In genomic region chr19:58386166-58386575, GRCh38 we compare ENCODE assay signal across 8 cellular contexts. TPM values are rescaled to one million over a fixed set of nuclear protein-coding genes. Genes with fewer than 3 reads are reported as not detected.
DNase-seq lines count a peak whose midpoint lies in the region; TF ChIP-seq lines count a peak whose summit lies in the region.

No MANE protein-coding gene starts in this region.

- peaks cover 34% of the 10 kb centered on the region for H3K36me3 ChIP-seq in mesodermal cell (ENCODE audit: control insufficient read depth, insufficient read depth, low read length)

- peak overlapping the region; percentile 100 for H3K4me3 ChIP-seq in Jurkat, Clone E6-1 (ENCODE audit: low read length)
- H3K4me3 ChIP-seq in cardiac fibroblast (replicated peaks in 1 of 2; ENCODE audit: low read depth in 2 of 2, low read length in 2 of 2): peak overlapping the region; percentile 79 to 87
- peak overlapping the region; percentile 81 for H3K4me3 ChIP-seq in mesodermal cell (ENCODE audit: extremely low read depth, insufficient read depth, low read length, poor library complexity, severe bottlenecking)

- H3K27me3 Mint-ChIP-seq in activated CD4-positive, alpha-beta T cell treated with anti-CD3 and anti-CD28 coated beads, Interleukin-2, amount 10 ng/mL, durations not matched to agents 7 days and 5 days: no peaks in the 10 kb centered on the region

- CTCF ChIA-PET in activated CD4-positive, alpha-beta T cell treated with anti-CD3 and anti-CD28 coated beads, Interleukin-2, amount 10 ng/mL, durations not matched to agents 7 days and 5 days (lab: Charles Lee): no interaction called here

- H3K27ac Mint-ChIP-seq in activated CD4-positive, alpha-beta T cell treated with anti-CD3 and anti-CD28 coated beads, Interleukin-2, amount 10 ng/mL, durations not matched to agents 7 days and 5 days: peak overlapping the region; percentile 99

- peaks cover 53% of the 10 kb centered on the region for H3K4me1 Mint-ChIP-seq in activated CD4-positive, alpha-beta T cell treated with anti-CD3 and anti-CD28 coated beads, Interleukin-2, amount 10 ng/mL, durations not matched to agents 7 days and 5 days

- peak overlapping the region; percentile 97 for H3K4me3 Mint-ChIP-seq in activated CD4-positive, alpha-beta T cell treated with anti-CD3 and anti-CD28 coated beads, Interleukin-2, amount 10 ng/mL, durations not matched to agents 7 days and 5 days

- no peaks in the 10 kb centered on the region for H3K9me3 ChIP-seq in mesodermal cell (ENCODE audit: control insufficient read depth, low read length)

- peak overlapping the region; percentile 98 for H3K27ac ChIP-seq in mesodermal cell (ENCODE audit: low read depth, low read length, severe bottlenecking)

- H3K4me1 ChIP-seq in mesodermal cell (ENCODE audit: control insufficient read depth, insufficient read depth, low read length, poor library complexity, severe bottlenecking): peaks cover 27% of the 10 kb centered on the region

- TF ChIP-seq CTCF in cardiac fibroblast (IDR thresholded peaks at IDR 0.05; ENCODE audit: low read depth, low read length): no peak

- H3K36me3 Mint-ChIP-seq in activated CD4-positive, alpha-beta T cell treated with anti-CD3 and anti-CD28 coated beads, Interleukin-2, amount 10 ng/mL, durations not matched to agents 7 days and 5 days (ENCODE audit: low read depth): peaks cover 28% of the 10 kb centered on the region

- no peaks in the 10 kb centered on the region for H3K9me3 Mint-ChIP-seq in activated CD4-positive, alpha-beta T cell treated with anti-CD3 and anti-CD28 coated beads, Interleukin-2, amount 10 ng/mL, durations not matched to agents 7 days and 5 days

- POLR2A ChIA-PET in activated CD4-positive, alpha-beta T cell treated with anti-CD3 and anti-CD28 coated beads, Interleukin-2, amount 10 ng/mL, durations not matched to agents 7 days and 5 days (lab: Charles Lee): no interaction called here

- no peak for DNase-seq in activated CD4-positive, alpha-beta T cell treated with anti-CD3 and anti-CD28 coated beads, Interleukin-2, amount 10 ng/mL, durations not matched to agents 7 days and 5 days
- no peak for DNase-seq in activated CD4-positive, alpha-beta T cell treated with anti-CD3 and anti-CD28 coated beads for 1 hour
- no peak for DNase-seq in Jurkat, Clone E6-1 (ENCODE audit: low read depth, low spot score)
- DNase-seq in cardiac fibroblast (ENCODE audit: low read depth in 2 of 2) (no peak), MV-4-11 (lab: John Stamatoyannopoulos, UW) (no peak), NCI-H226 (no peak), SW 1271 (lab: John Stamatoyannopoulos, UW) (no peak)

- 1 to 3% methylated on average over 19 of the region's 29 CpGs for WGBS in mesodermal cell (ENCODE audit: insufficient coverage in 2 of 2), 2 experiments

RNA-seq across cellular contexts. Expression of gene RPS5, which starts 0.9 kb away (rescaled TPM):
- total RNA-seq in activated CD4-positive, alpha-beta T cell treated with anti-CD3 and anti-CD28 coated beads, Interleukin-2, amount 10 ng/mL, durations not matched to agents 7 days and 5 days: 1,000 to 10,000 TPM in 1 of 2 experiments, 100 to 1,000 TPM in 1; 918 to 1,077 TPM
- 1,707 TPM for polyA plus RNA-seq in Jurkat, Clone E6-1 (2012; ENCODE audit: insufficient read depth, insufficient read length)
- polyA plus RNA-seq in mesodermal cell (2013, experiment 1 of 2): 1,713 TPM
- 1,539 TPM for polyA plus RNA-seq in mesodermal cell (2013, experiment 2 of 2)

RNA-seq across cellular contexts. Expression of gene ZNF837, which starts 5.3 kb away (rescaled TPM):
- total RNA-seq in activated CD4-positive, alpha-beta T cell treated with anti-CD3 and anti-CD28 coated beads, Interleukin-2, amount 10 ng/mL, durations not matched to agents 7 days and 5 days: 1 to 10 TPM; 1.5 to 2.3 TPM
- 3.8 TPM for polyA plus RNA-seq in Jurkat, Clone E6-1 (2012; ENCODE audit: insufficient read depth, insufficient read length)
- polyA plus RNA-seq in mesodermal cell (2013, experiment 1 of 2): 2.8 TPM
- 2.1 TPM for polyA plus RNA-seq in mesodermal cell (2013, experiment 2 of 2)

RNA-seq across cellular contexts. Expression of gene RNF225, which starts 9.3 kb away (rescaled TPM):
- total RNA-seq in activated CD4-positive, alpha-beta T cell treated with anti-CD3 and anti-CD28 coated beads, Interleukin-2, amount 10 ng/mL, durations not matched to agents 7 days and 5 days: under 1 TPM; 0.35 to 0.74 TPM
- not detected for polyA plus RNA-seq in Jurkat, Clone E6-1 (2012; ENCODE audit: insufficient read depth, insufficient read length)
- not detected for polyA plus RNA-seq in mesodermal cell (2013, experiment 1 of 2)
- polyA plus RNA-seq in mesodermal cell (2013, experiment 2 of 2): not detected

RNA-seq across cellular contexts. Expression of gene ZNF584, which starts 22.3 kb away (rescaled TPM):
- total RNA-seq in activated CD4-positive, alpha-beta T cell treated with anti-CD3 and anti-CD28 coated beads, Interleukin-2, amount 10 ng/mL, durations not matched to agents 7 days and 5 days: 1 to 10 TPM; 6.7 to 6.8 TPM
- 10.7 TPM for polyA plus RNA-seq in Jurkat, Clone E6-1 (2012; ENCODE audit: insufficient read depth, insufficient read length)
- 10.5 TPM for polyA plus RNA-seq in mesodermal cell (2013, experiment 1 of 2)
- polyA plus RNA-seq in mesodermal cell (2013, experiment 2 of 2): 6.7 TPM

RNA-seq across cellular contexts. Expression of gene ZNF497, which starts 23.6 kb away (rescaled TPM):
- total RNA-seq in activated CD4-positive, alpha-beta T cell treated with anti-CD3 and anti-CD28 coated beads, Interleukin-2, amount 10 ng/mL, durations not matched to agents 7 days and 5 days: 1 to 10 TPM in 1 of 2 experiments, under 1 TPM in 1; 0.98 to 1.4 TPM
- 3.8 TPM for polyA plus RNA-seq in Jurkat, Clone E6-1 (2012; ENCODE audit: insufficient read depth, insufficient read length)
- 1.6 TPM for polyA plus RNA-seq in mesodermal cell (2013, experiment 1 of 2)
- polyA plus RNA-seq in mesodermal cell (2013, experiment 2 of 2): 1.2 TPM
